Comparison of ENCODE assay signal across 20 cellular contexts in the genomic region with DNA sequence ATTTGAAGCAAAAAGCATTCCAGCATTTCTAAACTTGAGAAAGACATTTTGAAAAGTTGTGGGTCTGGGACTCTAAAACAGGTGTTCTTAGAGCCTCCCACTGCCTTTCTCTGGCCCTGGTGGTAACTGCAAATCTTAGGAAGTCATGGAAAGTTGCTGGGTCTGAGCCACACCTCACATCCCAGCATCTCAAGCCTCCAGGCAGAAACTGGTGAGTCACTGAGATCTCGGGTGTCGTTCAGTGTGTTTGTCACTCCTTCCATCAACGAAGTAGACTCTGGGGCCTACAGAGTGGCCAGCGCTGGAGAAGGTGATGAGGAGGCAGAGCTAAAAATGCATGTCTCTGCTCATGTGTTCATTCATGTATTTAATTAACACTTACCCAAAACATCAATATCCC. TPM values are rescaled to one million over a fixed set of nuclear protein-coding genes. Genes with fewer than 3 reads are reported as not detected.
DNase-seq lines count a peak whose midpoint lies in the region; ATAC-seq, FAIRE-seq and TF ChIP-seq lines count a peak whose summit lies in the region.
"Had no signal": no experiment of that assay in that cellular context is flagged by ENCODE, and none has a peak within 500 bp of the region (broad histone marks: within the 10 kb centered on the region; RNA-seq: fewer than 3 reads in every experiment).

No MANE protein-coding gene starts in this region.

- H3K4me1 ChIP-seq in foreskin keratinocyte: no peaks in the 10 kb centered on the region
- H3K4me1 ChIP-seq: pancreas, Peyer's patch had no signal

- H3K9me3 Mint-ChIP-seq in osteocyte (ENCODE audit: unreplicated experiment): no peaks in the 10 kb centered on the region
- H3K9me3 Mint-ChIP-seq: T-helper 1 cell treated with Interleukin-12 subunit alpha and Interleukin-12 subunit beta and Interleukin-4 antibody, amounts not matched to agents 30 μg/mL and 1 μg/mL, for 36 hours had no signal

- no peak overlapping the region for H3K27ac ChIP-seq in foreskin keratinocyte
- H3K27ac ChIP-seq: pancreas, Peyer's patch had no signal

- TF ChIP-seq POLR2A in H54 (IDR thresholded peaks at IDR 0.05; ENCODE audit: low read depth, low read length): no peak

- peaks cover 10% of the 10 kb centered on the region for H3K27me3 Mint-ChIP-seq in osteocyte (ENCODE audit: unreplicated experiment)

- H3K27me3 ChIP-seq in foreskin keratinocyte: peaks cover 4% of the 10 kb centered on the region
- H3K27me3 ChIP-seq: pancreas, Peyer's patch had no signal

- no peak overlapping the region for H3K4me3 Mint-ChIP-seq in osteocyte (ENCODE audit: unreplicated experiment)
- H3K4me3 Mint-ChIP-seq: T-helper 1 cell treated with Interleukin-12 subunit alpha and Interleukin-12 subunit beta and Interleukin-4 antibody, amounts not matched to agents 30 μg/mL and 1 μg/mL, for 36 hours had no signal

- no peak for TF ChIP-seq CTCF in foreskin keratinocyte (conservative IDR thresholded peaks at IDR 0.05)
- no peak for TF ChIP-seq CTCF in osteocyte (IDR thresholded peaks at IDR 0.05)

- peaks cover 6% of the 10 kb centered on the region for H3K4me1 Mint-ChIP-seq in osteocyte (ENCODE audit: unreplicated experiment)

- no peaks in the 10 kb centered on the region for H3K36me3 Mint-ChIP-seq in osteocyte (ENCODE audit: unreplicated experiment)

- ATAC-seq in foreskin keratinocyte (peak; percentile 71), HG03108 (IDR thresholded peaks at IDR 0.05; ENCODE audit: unreplicated experiment) (no peak), GM21619 (IDR thresholded peaks at IDR 0.05; ENCODE audit: unreplicated experiment) (no peak)
- ATAC-seq: activated CD4-positive, CD25-positive, alpha-beta regulatory T cell treated with anti-CD3 and anti-CD28 coated beads, Interleukin-2, amount 50 U/mL, for 24 hours; left lobe of liver; pancreas had no signal

- DNase-seq in AG08395 (ENCODE audit: low spot score): peak; percentile 70
- peak; percentile 60 for DNase-seq in H54 (ENCODE audit: insufficient read length, low spot score)
- peak; percentile 57 for DNase-seq in T1000 (lab: John Stamatoyannopoulos, UW)
- DNase-seq in foreskin keratinocyte: peak in 1 of 2 donors; percentile 51
- DNase-seq in osteocyte (ENCODE audit: extremely low spot score, unreplicated experiment): no peak
- DNase-seq in NCI-H345 (lab: John Stamatoyannopoulos, UW): no peak
- DNase-seq: effector CD4-positive, alpha-beta T cell; NCI-H187; NCI-H524 treated with DMSO at 0.1 percent for 48 hours; pancreas; Peyer's patch; stimulated activated naive CD4-positive, alpha-beta T cell treated with Interleukin-2 at 50 U/mL for 16 hours had no signal

- no peak overlapping the region for H3K27ac Mint-ChIP-seq in osteocyte (ENCODE audit: unreplicated experiment)
- H3K27ac Mint-ChIP-seq: T-helper 1 cell treated with Interleukin-12 subunit alpha and Interleukin-12 subunit beta and Interleukin-4 antibody, amounts not matched to agents 30 μg/mL and 1 μg/mL, for 36 hours had no signal

- FAIRE-seq in H54 (lab: Jason Lieb, UNC): peak; percentile 20
- FAIRE-seq: D721Med, pancreas had no signal

RNA-seq across cellular contexts. Expression of a gene that starts 59.6 kb away (rescaled TPM):
- total RNA-seq in foreskin keratinocyte (not detected in 2 replicates), osteocyte (not detected in 2 replicates)
- not detected in 2 replicates for polyA plus RNA-seq in foreskin keratinocyte
- total RNA-seq: left lobe of liver, pancreas, Peyer's patch, smooth muscle cell, urinary bladder had no signal
- polyA plus RNA-seq: smooth muscle cell had no signal

Comparison
In these comparisons a context has a peak if more than half of its experiments do, and no peak if none do; other contexts are left out.
1. DNase-seq: peak in AG08395 (single experiment), H54 (single experiment) and T1000 (single experiment); none in osteocyte (single experiment) and NCI-H345 (single experiment).